15 cellular contexts compared by ENCODE assay signal in genomic region chr10:87702260-87702972, GRCh38.
"Had no signal": no experiment of that assay in that cellular context is flagged by ENCODE, and none has a peak within 500 bp of the region (broad histone marks: within the 10 kb centered on the region; RNA-seq: fewer than 3 reads in every experiment).

No MANE protein-coding gene starts in this region.

- H3K27me3 Mint-ChIP-seq: stimulated activated naive CD8-positive, alpha-beta T cell treated with anti-CD3 and anti-CD28 coated beads, Interleukin-15, amount 100 ng/mL, for 72 hours had no signal

- H3K27me3 ChIP-seq: sigmoid colon, testis, upper lobe of right lung had no signal

- H3K4me1 ChIP-seq: psoas muscle, sigmoid colon, spleen had no signal

- H3K36me3 ChIP-seq: sigmoid colon, spleen, upper lobe of right lung had no signal

- DNase-seq: activated CD4-positive, alpha-beta T cell treated with anti-CD3 and anti-CD28 coated beads for 1 hour; activated CD4-positive, alpha-beta T cell treated with anti-CD3 and anti-CD28 coated beads, Interleukin-2, amount 50 U/mL, for 48 hours; activated naive CD4-positive, alpha-beta T cell treated with anti-CD3 and anti-CD28 coated beads, Interleukin-2, amount 10 ng/mL, durations not matched to agents 7 days and 5 days; kidney; left ventricle myocardium superior; psoas muscle; sigmoid colon; spleen; stimulated activated naive CD8-positive, alpha-beta T cell treated with anti-CD3 and anti-CD28 coated beads, Interleukin-15, amount 100 ng/mL, for 72 hours; T-helper 1 cell; T1000; testis; upper lobe of right lung had no signal

- H3K27ac ChIP-seq: psoas muscle, sigmoid colon, spleen, testis, upper lobe of right lung had no signal

- H3K27ac Mint-ChIP-seq: activated naive CD4-positive, alpha-beta T cell treated with anti-CD3 and anti-CD28 coated beads, Interleukin-2, amount 10 ng/mL, durations not matched to agents 7 days and 5 days; activated T-helper 2 cell treated with anti-CD3 and anti-CD28 coated beads, Interferon-gamma antibody, Interleukin-2, Interleukin-4, amounts not matched to agents 10 μg/mL and 5 μg/mL and 100 μg/mL, durations not matched to agents 14 hours and 24 hours and 36 hours had no signal

- H3K9me3 Mint-ChIP-seq: activated naive CD4-positive, alpha-beta T cell treated with anti-CD3 and anti-CD28 coated beads, Interleukin-2, amount 10 ng/mL, durations not matched to agents 7 days and 5 days; activated T-helper 2 cell treated with anti-CD3 and anti-CD28 coated beads, Interferon-gamma antibody, Interleukin-2, Interleukin-4, amounts not matched to agents 10 μg/mL and 5 μg/mL and 100 μg/mL, durations not matched to agents 14 hours and 24 hours and 36 hours; neural crest cell; stimulated activated naive CD8-positive, alpha-beta T cell treated with anti-CD3 and anti-CD28 coated beads, Interleukin-15, amount 100 ng/mL, for 72 hours had no signal

- ATAC-seq: left ventricle myocardium superior; psoas muscle; stimulated activated naive CD8-positive, alpha-beta T cell treated with anti-CD3 and anti-CD28 coated beads, Interleukin-15, amount 100 ng/mL, for 72 hours had no signal

- H3K4me1 Mint-ChIP-seq: activated naive CD4-positive, alpha-beta T cell treated with anti-CD3 and anti-CD28 coated beads, Interleukin-2, amount 10 ng/mL, durations not matched to agents 7 days and 5 days; neural crest cell; stimulated activated naive CD8-positive, alpha-beta T cell treated with anti-CD3 and anti-CD28 coated beads, Interleukin-15, amount 100 ng/mL, for 72 hours had no signal

- H3K36me3 Mint-ChIP-seq: activated naive CD4-positive, alpha-beta T cell treated with anti-CD3 and anti-CD28 coated beads, Interleukin-2, amount 10 ng/mL, durations not matched to agents 7 days and 5 days had no signal

- H3K9me3 ChIP-seq: psoas muscle, sigmoid colon, spleen, testis, upper lobe of right lung had no signal

- H3K4me3 ChIP-seq: psoas muscle, sigmoid colon, spleen, testis, upper lobe of right lung had no signal

- H3K4me3 Mint-ChIP-seq: activated naive CD4-positive, alpha-beta T cell treated with anti-CD3 and anti-CD28 coated beads, Interleukin-2, amount 10 ng/mL, durations not matched to agents 7 days and 5 days; neural crest cell; stimulated activated naive CD8-positive, alpha-beta T cell treated with anti-CD3 and anti-CD28 coated beads, Interleukin-15, amount 100 ng/mL, for 72 hours had no signal
